Comparison of ENCODE assay signal across 8 cellular contexts in genomic region chr20:53738945-53739798, GRCh38.
DNase-seq lines count a peak whose midpoint lies in the region; ATAC-seq and TF ChIP-seq lines count a peak whose summit lies in the region.

No MANE protein-coding gene starts in this region.

- no peaks in the 10 kb centered on the region for H3K27me3 ChIP-seq in HL-60 (ENCODE audit: insufficient read depth, poor library complexity, severe bottlenecking)

- H3K36me3 Mint-ChIP-seq in activated naive CD8-positive, alpha-beta T cell treated with anti-CD3 and anti-CD28 coated beads for 36 hours = no peaks in the 10 kb centered on the region
- no peaks in the 10 kb centered on the region for H3K36me3 Mint-ChIP-seq in nephron progenitor cell (ENCODE audit: low read depth)

- H3K4me3 Mint-ChIP-seq in activated naive CD8-positive, alpha-beta T cell treated with anti-CD3 and anti-CD28 coated beads for 36 hours = no peak overlapping the region
- peak overlapping the region; percentile 84 for H3K4me3 Mint-ChIP-seq in nephron progenitor cell

- peaks cover 58% of the 10 kb centered on the region for H3K4me1 Mint-ChIP-seq in activated naive CD8-positive, alpha-beta T cell treated with anti-CD3 and anti-CD28 coated beads for 36 hours
- peaks cover 77% of the 10 kb centered on the region for H3K4me1 Mint-ChIP-seq in nephron progenitor cell

- DNase-seq in DMS79 (lab: John Stamatoyannopoulos, UW) = peak; percentile 72
- DNase-seq in HL-60 (ENCODE audit: low read depth in 1 of 2, low spot score in 1 of 2) = peak; percentile 31 to 48
- no peak for DNase-seq in activated naive CD8-positive, alpha-beta T cell treated with anti-CD3 and anti-CD28 coated beads for 36 hours
- no peak for DNase-seq in nephron progenitor cell
- DNase-seq in posterior vena cava (ENCODE audit: low spot score) = no peak
- DNase-seq in cerebellar cortex (ENCODE audit: low spot score) = no peak
- DNase-seq in DMS153 (lab: John Stamatoyannopoulos, UW) = no peak

- H3K27ac ChIP-seq in HL-60 (replicated peaks) = peak overlapping the region; percentile 80

- no peak overlapping the region for H3K4me3 ChIP-seq in HL-60 (replicated peaks; ENCODE audit: insufficient read depth, low read length)

- H3K27me3 Mint-ChIP-seq in activated naive CD8-positive, alpha-beta T cell treated with anti-CD3 and anti-CD28 coated beads for 36 hours = no peaks in the 10 kb centered on the region
- H3K27me3 Mint-ChIP-seq in nephron progenitor cell (ENCODE audit: low read depth, poor library complexity) = no peaks in the 10 kb centered on the region

- intact Hi-C loops in posterior vena cava (cut with DNase I) = no loop called here

- TF ChIP-seq CTCF in HL-60 (IDR thresholded peaks at IDR 0.05; ENCODE audit: insufficient read depth, low read length) (no peak), nephron progenitor cell (IDR thresholded peaks at IDR 0.05) (no peak)

- no peak for ATAC-seq in GM21515 (IDR thresholded peaks at IDR 0.05; ENCODE audit: unreplicated experiment)

- peak overlapping the region; percentile 92 for H3K27ac Mint-ChIP-seq in activated naive CD8-positive, alpha-beta T cell treated with anti-CD3 and anti-CD28 coated beads for 36 hours
- peak overlapping the region; percentile 99 for H3K27ac Mint-ChIP-seq in nephron progenitor cell

- H3K9me3 Mint-ChIP-seq in activated naive CD8-positive, alpha-beta T cell treated with anti-CD3 and anti-CD28 coated beads for 36 hours = no peaks in the 10 kb centered on the region
- H3K9me3 Mint-ChIP-seq in nephron progenitor cell = no peaks in the 10 kb centered on the region

Comparison
In these comparisons a context has a peak if more than half of its experiments do, and no peak if none do; other contexts are left out.
1. DNase-seq: peak in DMS79 (single experiment) and HL-60 (2 of 2); none in activated naive CD8-positive, alpha-beta T cell treated with anti-CD3 and anti-CD28 coated beads for 36 hours (single experiment), nephron progenitor cell (single experiment), posterior vena cava (single experiment), cerebellar cortex (single experiment) and DMS153 (single experiment).